Comparison of ENCODE assay signal across 5 cellular contexts in the genomic region with DNA sequence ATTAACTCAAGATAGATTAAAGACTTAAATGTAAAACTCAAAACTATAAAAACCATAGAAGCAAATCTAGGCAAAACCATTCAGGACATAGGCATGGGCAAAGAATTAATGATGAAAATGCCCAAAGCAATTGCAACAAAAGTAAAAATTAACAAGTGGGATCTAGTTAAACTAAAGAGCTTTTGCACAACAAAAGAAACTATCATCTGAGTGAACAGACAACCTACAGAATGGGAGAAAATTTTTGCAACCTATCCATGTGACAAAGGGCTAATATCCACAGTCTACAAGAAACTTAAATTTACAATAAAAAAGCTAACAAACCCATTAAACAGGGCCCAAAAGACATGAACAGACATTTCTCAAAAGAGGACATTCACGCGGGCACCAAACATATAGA.
"Had no signal": no experiment of that assay in that cellular context is flagged by ENCODE, and none has a peak within 500 bp of the region (broad histone marks: within the 10 kb centered on the region; RNA-seq: fewer than 3 reads in every experiment).

No MANE protein-coding gene starts in this region.

- H3K4me3 ChIP-seq: K562 had no signal

- H3K27ac ChIP-seq: HL-60 had no signal

- DNase-seq: IMR-90 had no signal

- ATAC-seq: HepG2, K562 had no signal

- H3K27ac Mint-ChIP-seq: IgD-negative memory B cell had no signal

- H3K4me3 Mint-ChIP-seq: IgD-negative memory B cell had no signal

- H3K4me1 Mint-ChIP-seq: IgD-negative memory B cell had no signal
